18 cellular contexts compared by ENCODE assay signal in the genomic region with DNA sequence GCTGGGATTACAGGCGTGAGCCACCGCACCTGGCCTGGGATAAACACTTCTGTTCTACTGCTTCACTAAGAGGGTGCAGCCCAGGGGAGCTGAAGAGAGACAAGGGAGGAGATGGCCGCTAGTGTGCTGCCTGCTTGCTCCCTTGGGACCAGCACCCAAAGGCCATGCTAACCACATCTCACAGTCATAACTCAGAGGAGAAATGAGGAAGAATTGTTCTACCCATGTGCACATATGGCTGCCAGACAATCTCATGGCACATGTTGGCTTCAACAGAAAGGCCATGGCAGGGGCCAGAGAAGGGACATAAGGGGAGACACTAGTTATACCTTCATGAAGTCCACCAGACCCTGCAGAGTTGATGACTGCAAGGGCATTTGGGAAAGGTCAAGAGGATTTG.
DNase-seq lines count a peak whose midpoint lies in the region; ATAC-seq lines count a peak whose summit lies in the region.
"Had no signal": no experiment of that assay in that cellular context is flagged by ENCODE, and none has a peak within 500 bp of the region (broad histone marks: within the 10 kb centered on the region; RNA-seq: fewer than 3 reads in every experiment).

No MANE protein-coding gene starts in this region.

- peak; percentile 53 for DNase-seq in stimulated activated naive B cell treated with anti-CD40 and anti-IgM and Interleukin-4, amounts not matched to agents 10 μg/mL and 1 μg/mL and 100 μg/mL, for 72 hours
- DNase-seq in GF-D8 (lab: John Stamatoyannopoulos, UW) (no peak), KBM-7 (no peak), putamen (ENCODE audit: low spot score) (no peak)
- DNase-seq: amniotic stem cell; CD4-positive, alpha-beta T cell; foreskin melanocyte; GDM1; kidney; naive B cell; NCI-H1436 treated with DMSO at 0.1 percent for 48 hours; NCI-H526 treated with DMSO at 0.1 percent for 48 hours; SHP77; testis had no signal

- peaks cover 4 to 8% of the 10 kb centered on the region in 2 donors for H3K4me1 Mint-ChIP-seq in stimulated activated naive B cell treated with anti-CD40 and anti-IgM and Interleukin-4, amounts not matched to agents 10 μg/mL and 1 μg/mL and 100 μg/mL, for 72 hours

- H3K4me3 Mint-ChIP-seq in stimulated activated naive B cell treated with anti-CD40 and anti-IgM and Interleukin-4, amounts not matched to agents 10 μg/mL and 1 μg/mL and 100 μg/mL, for 72 hours = no peak overlapping the region
- H3K4me3 Mint-ChIP-seq: CD4-positive, alpha-beta T cell; dendritic cell treated with granulocyte-macrophage colony-stimulating factor and Interleukin-4, amounts not matched to agents 40 ng/mL and 50 ng/mL, for 4 days; naive B cell had no signal

- H3K27me3 Mint-ChIP-seq in stimulated activated naive B cell treated with anti-CD40 and anti-IgM and Interleukin-4, amounts not matched to agents 10 μg/mL and 1 μg/mL and 100 μg/mL, for 72 hours = peaks cover 4 to 6% of the 10 kb centered on the region in 2 donors
- H3K27me3 Mint-ChIP-seq: dendritic cell treated with granulocyte-macrophage colony-stimulating factor and Interleukin-4, amounts not matched to agents 40 ng/mL and 50 ng/mL, for 4 days had no signal

- peaks cover 0 to 1% of the 10 kb centered on the region in 2 donors for H3K9me3 Mint-ChIP-seq in stimulated activated naive B cell treated with anti-CD40 and anti-IgM and Interleukin-4, amounts not matched to agents 10 μg/mL and 1 μg/mL and 100 μg/mL, for 72 hours
- H3K9me3 Mint-ChIP-seq: CD4-positive, alpha-beta T cell; dendritic cell treated with granulocyte-macrophage colony-stimulating factor and Interleukin-4, amounts not matched to agents 40 ng/mL and 50 ng/mL, for 4 days; naive B cell had no signal

- in situ Hi-C loops in KBM-7 (cut with MboI; ENCODE audit: low pct_unique_long_range_greater_than_20kb, low sequenced_read_pairs) = no loop called here

- ATAC-seq in GM19351 (IDR thresholded peaks at IDR 0.05; ENCODE audit: unreplicated experiment) = peak; percentile 51
- ATAC-seq in HG02642 (IDR thresholded peaks at IDR 0.05; ENCODE audit: poor library complexity, unreplicated experiment) = peak; percentile 91
- ATAC-seq in HG03196 (IDR thresholded peaks at IDR 0.05; ENCODE audit: unreplicated experiment) = peak; percentile 86
- peak; percentile 100 for ATAC-seq in stimulated activated naive B cell treated with anti-CD40 and anti-IgM and Interleukin-4, amounts not matched to agents 10 μg/mL and 1 μg/mL and 100 μg/mL, for 72 hours (replicated peaks)

- H3K27ac Mint-ChIP-seq in stimulated activated naive B cell treated with anti-CD40 and anti-IgM and Interleukin-4, amounts not matched to agents 10 μg/mL and 1 μg/mL and 100 μg/mL, for 72 hours = no peak overlapping the region
- H3K27ac Mint-ChIP-seq: CD4-positive, alpha-beta T cell; dendritic cell treated with granulocyte-macrophage colony-stimulating factor and Interleukin-4, amounts not matched to agents 40 ng/mL and 50 ng/mL, for 4 days; naive B cell had no signal

- no peaks in the 10 kb centered on the region for H3K36me3 Mint-ChIP-seq in stimulated activated naive B cell treated with anti-CD40 and anti-IgM and Interleukin-4, amounts not matched to agents 10 μg/mL and 1 μg/mL and 100 μg/mL, for 72 hours
- H3K36me3 Mint-ChIP-seq: naive B cell had no signal
